Comparison of ENCODE assay signal across 9 cellular contexts in the genomic region with DNA sequence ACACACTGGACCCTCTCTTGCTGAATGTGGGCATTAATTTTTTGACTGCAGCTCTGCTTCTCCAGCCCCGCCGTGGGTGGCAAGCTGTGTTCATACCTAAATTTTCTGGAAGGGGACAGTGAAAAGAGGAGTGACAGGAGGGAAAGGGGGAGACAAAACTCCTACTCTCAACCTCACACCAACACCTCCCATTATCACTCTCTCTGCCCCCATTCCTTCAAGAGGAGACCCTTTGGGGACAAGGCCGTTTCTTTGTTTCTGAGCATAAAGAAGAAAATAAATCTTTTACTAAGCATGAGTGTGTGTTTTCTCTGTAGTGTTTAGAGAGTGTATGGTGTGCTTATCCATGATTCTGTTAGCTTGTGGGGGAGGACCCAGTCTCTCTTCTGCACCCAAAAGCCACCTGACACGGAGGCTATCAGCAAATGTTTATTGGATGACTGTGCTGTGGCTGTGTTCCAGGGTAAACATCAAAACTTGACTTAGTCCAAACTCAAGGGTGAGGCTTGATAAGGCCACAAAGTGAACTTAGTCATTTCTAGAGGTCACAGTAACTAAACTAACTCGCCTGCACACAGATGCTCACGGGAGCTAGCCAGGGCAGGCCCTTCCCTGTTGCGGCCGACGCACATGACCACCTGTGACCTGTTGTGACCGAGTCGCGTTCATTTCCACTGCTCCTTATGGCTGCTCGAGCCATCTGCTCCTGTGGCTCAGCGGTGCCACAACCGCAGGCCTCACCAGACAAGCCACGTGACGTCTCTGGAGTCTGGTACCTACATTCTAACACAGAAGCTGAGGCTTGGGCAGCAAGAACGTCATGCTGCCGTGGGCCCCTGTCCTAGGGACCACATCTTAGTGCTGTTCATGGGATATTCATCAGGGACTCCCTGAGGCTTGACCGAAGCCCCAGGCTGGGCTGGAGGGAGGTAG. TPM values are rescaled to one million over a fixed set of nuclear protein-coding genes. Genes with fewer than 3 reads are reported as not detected.
DNase-seq lines count a peak whose midpoint lies in the region; ATAC-seq and TF ChIP-seq lines count a peak whose summit lies in the region.
"Had no signal": no experiment of that assay in that cellular context is flagged by ENCODE, and none has a peak within 500 bp of the region (broad histone marks: within the 10 kb centered on the region; RNA-seq: fewer than 3 reads in every experiment).

No MANE protein-coding gene starts in this region.

- 67% methylated on average over 20 of the region's 20 CpGs for WGBS in hepatocyte (ENCODE audit: low lambda C conversion rate, missing lambda C conversion rate)

- no peak for TF ChIP-seq POLR2A in breast epithelium (IDR thresholded peaks at IDR 0.05)

- H3K9me3 ChIP-seq in breast epithelium (no peaks in the 10 kb centered on the region), hepatocyte (ENCODE audit: low read depth) (no peaks in the 10 kb centered on the region), HAP-1 (no peaks in the 10 kb centered on the region)

- H3K36me3 Mint-ChIP-seq in MCF 10A (ENCODE audit: insufficient read depth, unreplicated experiment), result no peaks in the 10 kb centered on the region
- peaks cover 27% of the 10 kb centered on the region for H3K36me3 Mint-ChIP-seq in WTC11

- BruUV-seq in MCF 10A (replicated peaks; lab: Mats Ljungman, UMichigan), result TSS peak; percentile 80

- CTCF ChIA-PET in MCF 10A (lab: Yijun Ruan, JAX), result interaction anchor here (0.6 to 1.3 kb wide), 5 partner anchors 10 to 346 kb away, joined by 3 to 5 read pairs (median 3); a partner anchor contains a TSS
- CTCF ChIA-PET in WTC11 (lab: Charles Lee), result no interaction called here

- intact Hi-C loops in MCF 10A (cut with micrococcal nuclease), result no loop called here
- intact Hi-C loops in breast epithelium (cut with DNase I; ENCODE audit: low total_unique reads), result no loop called here

- in situ Hi-C loops in HAP-1 (cut with MboI; ENCODE audit: low sequenced_read_pairs), result no loop called here

- H3K79me2 ChIP-seq in hepatocyte, result no peaks in the 10 kb centered on the region

- no peak overlapping the region for H3K4me3 Mint-ChIP-seq in MCF 10A (ENCODE audit: unreplicated experiment)
- no peak overlapping the region for H3K4me3 Mint-ChIP-seq in WTC11

- H3K9me2 ChIP-seq in hepatocyte (replicated peaks; ENCODE audit: insufficient read depth), result no peaks in the 10 kb centered on the region

- H3K4me1 ChIP-seq in breast epithelium (no peaks in the 10 kb centered on the region), hepatocyte (ENCODE audit: insufficient read depth) (peaks cover 18% of the 10 kb centered on the region), HAP-1 (no peaks in the 10 kb centered on the region)

- H2AFZ ChIP-seq in hepatocyte, result no peak overlapping the region

- POLR2A ChIA-PET in MCF 10A (lab: Yijun Ruan, JAX), result interaction anchor here (0.7 to 1.8 kb wide), 4 partner anchors 9 to 246 kb away, joined by 3 to 7 read pairs (median 3); a partner anchor contains a TSS
- POLR2A ChIA-PET in WTC11 (lab: Charles Lee), result no interaction called here

- H3K4me3 ChIP-seq in breast epithelium (no peak overlapping the region), hepatocyte (no peak overlapping the region), HAP-1 (no peak overlapping the region)

- H3K9me3 Mint-ChIP-seq in MCF 10A (ENCODE audit: unreplicated experiment) (no peaks in the 10 kb centered on the region), WTC11 (no peaks in the 10 kb centered on the region)

- H3K4me2 ChIP-seq in hepatocyte, result peak overlapping the region; percentile 36

- H3K27ac Mint-ChIP-seq in MCF 10A (ENCODE audit: low read depth, unreplicated experiment) (peak overlapping the region; percentile 49), WTC11 (0 out of 2 replicates have a peak overlapping the region, but pooled peaks have one; percentile 7)

- no peaks in the 10 kb centered on the region for H3K36me3 ChIP-seq in breast epithelium
- no peaks in the 10 kb centered on the region for H3K36me3 ChIP-seq in hepatocyte (replicated peaks; ENCODE audit: insufficient read depth, low read depth)
- peaks cover 18% of the 10 kb centered on the region for H3K36me3 ChIP-seq in HAP-1 (replicated peaks)

- H3K27ac ChIP-seq in breast epithelium, result no peak overlapping the region
- H3K27ac ChIP-seq in hepatocyte, result peak overlapping the region; percentile 96

- DNase-seq in MCF 10A (ENCODE audit: unreplicated experiment), result peak; percentile 19
- no peak for DNase-seq in breast epithelium (ENCODE audit: low spot score in 2 of 2)
- DNase-seq in WTC11 (ENCODE audit: low spot score), result no peak
- peak; percentile 80 for DNase-seq in hepatocyte (ENCODE audit: low spot score)
- no peak for DNase-seq in medulla oblongata (ENCODE audit: extremely low spot score)
- no peak for DNase-seq in MV-4-11 (lab: John Stamatoyannopoulos, UW)
- DNase-seq in HAP-1 (ENCODE audit: low spot score in 2 of 2), result no peak

- H3K27me3 ChIP-seq in breast epithelium, result no peaks in the 10 kb centered on the region
- no peaks in the 10 kb centered on the region for H3K27me3 ChIP-seq in hepatocyte
- H3K27me3 ChIP-seq in HAP-1 (ENCODE audit: low read depth), result no peaks in the 10 kb centered on the region

- H3K27me3 Mint-ChIP-seq in MCF 10A (ENCODE audit: insufficient read depth, unreplicated experiment) (no peaks in the 10 kb centered on the region), WTC11 (ENCODE audit: low read depth) (peaks cover 5% of the 10 kb centered on the region; the same call in 1 of the 2 replicates)

- ATAC-seq in WTC11, result no peak
- ATAC-seq in HG03439 (IDR thresholded peaks at IDR 0.05; ENCODE audit: unreplicated experiment), result no peak

- H3K4me1 Mint-ChIP-seq in MCF 10A (ENCODE audit: insufficient read depth, unreplicated experiment) (peaks cover 14% of the 10 kb centered on the region), WTC11 (no peaks in the 10 kb centered on the region)

- TF ChIP-seq CTCF in MCF 10A (IDR thresholded peaks at IDR 0.05; ENCODE audit: unreplicated experiment), result no peak
- TF ChIP-seq CTCF in breast epithelium (IDR thresholded peaks at IDR 0.05), result no peak
- no peak for TF ChIP-seq CTCF in WTC11 (IDR thresholded peaks at IDR 0.05)
- no peak for TF ChIP-seq CTCF in hepatocyte (IDR thresholded peaks at IDR 0.05; ENCODE audit: poor library complexity)

- H4K20me1 ChIP-seq in hepatocyte (ENCODE audit: insufficient read depth, poor library complexity, severe bottlenecking), result no peaks in the 10 kb centered on the region

TF ChIP-seq in WTC11, 78 proteins besides CTCF, POLR2A, EP300 and RAD21 (continues in another document):
- TF ChIP-seq, protein P1, sequence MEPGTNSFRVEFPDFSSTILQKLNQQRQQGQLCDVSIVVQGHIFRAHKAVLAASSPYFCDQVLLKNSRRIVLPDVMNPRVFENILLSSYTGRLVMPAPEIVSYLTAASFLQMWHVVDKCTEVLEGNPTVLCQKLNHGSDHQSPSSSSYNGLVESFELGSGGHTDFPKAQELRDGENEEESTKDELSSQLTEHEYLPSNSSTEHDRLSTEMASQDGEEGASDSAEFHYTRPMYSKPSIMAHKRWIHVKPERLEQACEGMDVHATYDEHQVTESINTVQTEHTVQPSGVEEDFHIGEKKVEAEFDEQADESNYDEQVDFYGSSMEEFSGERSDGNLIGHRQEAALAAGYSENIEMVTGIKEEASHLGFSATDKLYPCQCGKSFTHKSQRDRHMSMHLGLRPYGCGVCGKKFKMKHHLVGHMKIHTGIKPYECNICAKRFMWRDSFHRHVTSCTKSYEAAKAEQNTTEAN (CRISPR knock-in tag; IDR thresholded peaks at IDR 0.05), result no peak
- no peak for TF ChIP-seq CBFB (CRISPR knock-in tag; IDR thresholded peaks at IDR 0.05; ENCODE audit: low read depth)
- TF ChIP-seq, protein P2, sequence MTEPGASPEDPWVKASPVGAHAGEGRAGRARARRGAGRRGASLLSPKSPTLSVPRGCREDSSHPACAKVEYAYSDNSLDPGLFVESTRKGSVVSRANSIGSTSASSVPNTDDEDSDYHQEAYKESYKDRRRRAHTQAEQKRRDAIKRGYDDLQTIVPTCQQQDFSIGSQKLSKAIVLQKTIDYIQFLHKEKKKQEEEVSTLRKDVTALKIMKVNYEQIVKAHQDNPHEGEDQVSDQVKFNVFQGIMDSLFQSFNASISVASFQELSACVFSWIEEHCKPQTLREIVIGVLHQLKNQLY (CRISPR knock-in tag; IDR thresholded peaks at IDR 0.05), result no peak
- peak; percentile 53; the same call in 1 of the 2 replicates for TF ChIP-seq GABPB1 (CRISPR knock-in tag; IDR thresholded peaks at IDR 0.05)
- no peak for TF ChIP-seq ZNF671 (CRISPR knock-in tag; IDR thresholded peaks at IDR 0.05)

RNA-seq across cellular contexts. Expression of a gene that starts 9.8 kb away (rescaled TPM):
- total RNA-seq in MCF 10A (2022) (15.2 and 15.8 TPM in 2 replicates), breast epithelium (10 to 100 TPM; 29.3 to 41.7 (median 30.8) TPM), WTC11 (2021) (18.6 to 21.3 TPM (median 21.2 TPM) in 3 replicates), hepatocyte (36.3 and 36.9 TPM in 2 replicates)
- 39.4 and 42.7 TPM in 2 replicates for polyA plus RNA-seq in hepatocyte

RNA-seq across cellular contexts. Expression of a gene that starts 11.0 kb away (rescaled TPM):
- total RNA-seq in MCF 10A (2022), result 20.7 and 25.1 TPM in 2 replicates
- 10 to 100 TPM; 25.2 to 67.4 (median 42.3) TPM for total RNA-seq in breast epithelium
- total RNA-seq in WTC11 (2021), result 79.7 to 87.8 TPM (median 81.0 TPM) in 3 replicates
- total RNA-seq in hepatocyte, result 15.3 and 17.4 TPM in 2 replicates
- 20.0 and 21.1 TPM in 2 replicates for polyA plus RNA-seq in hepatocyte

RNA-seq across cellular contexts. Expression of a gene that starts 17.5 kb away (rescaled TPM):
- total RNA-seq in MCF 10A (2022) (63.9 and 74.8 TPM in 2 replicates), breast epithelium (10 to 100 TPM; 17.0 to 26.9 (median 21.0) TPM), WTC11 (2021) (177 to 218 TPM (median 178 TPM) in 3 replicates), hepatocyte (17.6 and 18.5 TPM in 2 replicates)
- polyA plus RNA-seq in hepatocyte, result 35.2 and 42.9 TPM in 2 replicates

RNA-seq across cellular contexts. Expression of a gene that starts 18.2 kb away (rescaled TPM):
- total RNA-seq in MCF 10A (2022) (1.3 and 1.8 TPM in 2 replicates), breast epithelium (1 to 10 TPM in 1 of 3 donors, under 1 TPM in 2; 0.96 to 2.3 (median 0.98) TPM), WTC11 (2021) (0.39 to 0.71 TPM (median 0.63 TPM) in 3 replicates), hepatocyte (1.6 and 2.9 TPM in 2 replicates)
- polyA plus RNA-seq in hepatocyte, result 4.1 and 4.8 TPM in 2 replicates
- total RNA-seq: activated CD8-positive, alpha-beta memory T cell treated with anti-CD3 and anti-CD28 coated beads for 36 hours had no signal

RNA-seq across cellular contexts. Expression of a gene that starts 18.3 kb away (rescaled TPM):
- total RNA-seq in MCF 10A (2022) (16.7 and 20.6 TPM in 2 replicates), breast epithelium (10 to 100 TPM; 13.8 to 25.8 (median 18.6) TPM), WTC11 (2021) (3.2 to 3.8 TPM (median 3.5 TPM) in 3 replicates), hepatocyte (38.7 and 39.9 TPM in 2 replicates)
- 73.2 and 82.5 TPM in 2 replicates for polyA plus RNA-seq in hepatocyte

Comparison
In these comparisons a context has a peak if more than half of its experiments do, and no peak if none do; other contexts are left out.
1. DNase-seq: peak in MCF 10A (single experiment) and hepatocyte (single experiment); none in breast epithelium (0 of 2), WTC11 (single experiment), medulla oblongata (single experiment), MV-4-11 (single experiment) and HAP-1 (0 of 2).